ENCODE assay signal across 32 cellular contexts in the genomic region with DNA sequence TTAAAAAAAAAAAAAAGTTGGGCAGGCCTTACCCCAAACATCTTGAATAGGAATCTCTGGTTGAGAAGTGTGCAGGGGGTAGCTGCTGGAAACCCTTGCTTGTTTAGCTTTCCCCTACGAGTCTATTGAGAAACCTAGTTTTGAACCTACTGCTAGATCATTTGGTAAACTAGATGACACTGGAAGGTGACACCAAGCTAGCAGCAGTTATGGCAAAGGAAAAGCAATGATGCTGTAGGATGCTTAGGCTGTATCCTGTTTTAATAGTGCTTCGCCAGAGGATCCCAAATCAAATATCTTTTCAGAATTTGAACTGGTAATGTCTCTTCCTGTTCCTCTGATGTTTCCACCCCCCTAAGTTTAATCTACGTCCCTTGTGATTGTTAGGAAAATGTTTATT.
"Had no signal": no experiment of that assay in that cellular context is flagged by ENCODE, and none has a peak within 500 bp of the region (broad histone marks: within the 10 kb centered on the region; RNA-seq: fewer than 3 reads in every experiment).

No MANE protein-coding gene starts in this region.

- H3K27ac ChIP-seq: adrenal gland, ascending aorta, body of pancreas, brain microvascular endothelial cell, breast epithelium, cardiac muscle cell had no signal

- DNase-seq: activated effector memory CD4-positive, alpha-beta T cell treated with anti-CD3 and anti-CD28 coated beads, Interleukin-2, amount 50 U/mL, for 16 hours; activated effector memory CD4-positive, alpha-beta T cell treated with Interleukin-2 at 50 U/mL for 16 hours; activated gamma-delta T cell; activated gamma-delta T cell treated with Interleukin-2 at 50 U/mL for 16 hours; activated naive CD4-positive, alpha-beta T cell; activated naive CD4-positive, alpha-beta T cell treated with anti-CD3 and anti-CD28 coated beads for 36 hours; activated naive CD4-positive, alpha-beta T cell treated with anti-CD3 and anti-CD28 coated beads, Interleukin-2, amount 10 ng/mL, durations not matched to agents 7 days and 5 days; activated naive CD4-positive, alpha-beta T cell treated with anti-CD3 and anti-CD28 coated beads, Interleukin-2, amount 50 U/mL, for 16 hours; activated naive CD4-positive, alpha-beta T cell treated with Interleukin-2 at 50 U/mL for 16 hours; activated naive CD8-positive, alpha-beta T cell treated with anti-CD3 and anti-CD28 coated beads for 36 hours; activated naive CD8-positive, alpha-beta T cell treated with anti-CD3 and anti-CD28 coated beads, Interleukin-2, amount 10 ng/mL, durations not matched to agents 7 days and 5 days; activated naive CD8-positive, alpha-beta T cell treated with anti-CD3 and anti-CD28 coated beads, Interleukin-2, amount 50 U/mL, for 24 hours; activated T-cell treated with anti-CD3 and anti-CD28 coated beads, Interleukin-2, amount 50 U/mL, for 4 hours; activated T-cell treated with anti-CD3 and anti-CD28 coated beads, Interleukin-2, amount 50 U/mL, for 48 hours; activated T-cell treated with anti-CD3 and anti-CD28 coated beads, Interleukin-2, amount 50 U/mL, for 72 hours; adrenal gland; amniotic stem cell; amygdala; anterior cingulate cortex; aorta; body of pancreas; brain microvascular endothelial cell; caudate nucleus; central memory CD4-positive, alpha-beta T cell; cerebellar nuclear complex had no signal

- H3K4me1 ChIP-seq: breast epithelium had no signal

- H3K27me3 ChIP-seq: adrenal gland, ascending aorta, body of pancreas, brain microvascular endothelial cell, breast epithelium, cardiac muscle cell had no signal

- H3K36me3 ChIP-seq: adrenal gland, ascending aorta, breast epithelium, cardiac muscle cell had no signal

- H3K4me3 ChIP-seq: adrenal gland, ascending aorta, body of pancreas, breast epithelium, cardiac muscle cell had no signal

- FAIRE-seq: astrocyte, bronchial epithelial cell had no signal

- ATAC-seq: activated naive CD4-positive, alpha-beta T cell treated with anti-CD3 and anti-CD28 coated beads, Interleukin-2, amount 50 U/mL, for 72 hours; activated naive CD8-positive, alpha-beta T cell treated with anti-CD3 and anti-CD28 coated beads, Interleukin-2, amount 50 U/mL, for 24 hours; activated T-cell treated with anti-CD3 and anti-CD28 coated beads, Interleukin-2, amount 50 U/mL, for 4 hours; activated T-cell treated with anti-CD3 and anti-CD28 coated beads, Interleukin-2, amount 50 U/mL, for 72 hours; activated T-helper 17 cell treated with anti-CD3 and anti-CD28 coated beads, Interleukin-2, amount 50 U/mL, for 72 hours; body of pancreas had no signal

- H3K9me3 ChIP-seq: adrenal gland, ascending aorta, body of pancreas, breast epithelium had no signal
